ENCODE assay signal across 10 cellular contexts in genomic region chr19:1272423-1273262, GRCh38. TPM values are rescaled to one million over a fixed set of nuclear protein-coding genes. Genes with fewer than 3 reads are reported as not detected.
DNase-seq lines count a peak whose midpoint lies in the region; ATAC-seq lines count a peak whose summit lies in the region.
"Had no signal": no experiment of that assay in that cellular context is flagged by ENCODE, and none has a peak within 500 bp of the region (broad histone marks: within the 10 kb centered on the region; RNA-seq: fewer than 3 reads in every experiment).

No MANE protein-coding gene starts in this region.

- peaks cover 49% of the 10 kb centered on the region for H3K4me1 Mint-ChIP-seq in T-helper 1 cell treated with Interleukin-12 subunit alpha and Interleukin-12 subunit beta and Interleukin-4 antibody, amounts not matched to agents 30 μg/mL and 1 μg/mL, for 36 hours (ENCODE audit: low read depth)
- peaks cover 60% of the 10 kb centered on the region for H3K4me1 Mint-ChIP-seq in activated CD4-positive, alpha-beta memory T cell treated with anti-CD3 and anti-CD28 coated beads, Interleukin-2, amount 10 ng/mL, durations not matched to agents 7 days and 5 days
- H3K4me1 Mint-ChIP-seq in stimulated activated memory B cell treated with anti-CD40 and anti-IgM and Interleukin-4, amounts not matched to agents 10 μg/mL and 1 μg/mL and 100 μg/mL, for 72 hours, result peaks cover 64% of the 10 kb centered on the region

- H3K27ac Mint-ChIP-seq in T-helper 1 cell treated with Interleukin-12 subunit alpha and Interleukin-12 subunit beta and Interleukin-4 antibody, amounts not matched to agents 30 μg/mL and 1 μg/mL, for 36 hours, result peak overlapping the region; percentile 62
- peak overlapping the region; percentile 68 for H3K27ac Mint-ChIP-seq in activated CD4-positive, alpha-beta memory T cell treated with anti-CD3 and anti-CD28 coated beads, Interleukin-2, amount 10 ng/mL, durations not matched to agents 7 days and 5 days
- no peak overlapping the region for H3K27ac Mint-ChIP-seq in stimulated activated memory B cell treated with anti-CD40 and anti-IgM and Interleukin-4, amounts not matched to agents 10 μg/mL and 1 μg/mL and 100 μg/mL, for 72 hours

- no peak for ATAC-seq in stimulated activated memory B cell treated with anti-CD40 and anti-IgM and Interleukin-4, amounts not matched to agents 10 μg/mL and 1 μg/mL and 100 μg/mL, for 72 hours
- no peak for ATAC-seq in HG02981 (IDR thresholded peaks at IDR 0.05; ENCODE audit: unreplicated experiment)

- no peaks in the 10 kb centered on the region for H3K27me3 Mint-ChIP-seq in T-helper 1 cell treated with Interleukin-12 subunit alpha and Interleukin-12 subunit beta and Interleukin-4 antibody, amounts not matched to agents 30 μg/mL and 1 μg/mL, for 36 hours (ENCODE audit: low read depth)
- H3K27me3 Mint-ChIP-seq in activated CD4-positive, alpha-beta memory T cell treated with anti-CD3 and anti-CD28 coated beads, Interleukin-2, amount 10 ng/mL, durations not matched to agents 7 days and 5 days, result no peaks in the 10 kb centered on the region
- H3K27me3 Mint-ChIP-seq in stimulated activated memory B cell treated with anti-CD40 and anti-IgM and Interleukin-4, amounts not matched to agents 10 μg/mL and 1 μg/mL and 100 μg/mL, for 72 hours, result no peaks in the 10 kb centered on the region

- no peaks in the 10 kb centered on the region for H3K27me3 ChIP-seq in iPS-15b (ENCODE audit: control insufficient read depth, insufficient read depth, low read length)

- H3K36me3 Mint-ChIP-seq in T-helper 1 cell treated with Interleukin-12 subunit alpha and Interleukin-12 subunit beta and Interleukin-4 antibody, amounts not matched to agents 30 μg/mL and 1 μg/mL, for 36 hours (ENCODE audit: low read depth), result peaks cover 38% of the 10 kb centered on the region
- H3K36me3 Mint-ChIP-seq in activated CD4-positive, alpha-beta memory T cell treated with anti-CD3 and anti-CD28 coated beads, Interleukin-2, amount 10 ng/mL, durations not matched to agents 7 days and 5 days (ENCODE audit: low read depth), result peaks cover 52% of the 10 kb centered on the region
- peaks cover 59% of the 10 kb centered on the region for H3K36me3 Mint-ChIP-seq in stimulated activated memory B cell treated with anti-CD40 and anti-IgM and Interleukin-4, amounts not matched to agents 10 μg/mL and 1 μg/mL and 100 μg/mL, for 72 hours

- no peaks in the 10 kb centered on the region for H3K9me3 Mint-ChIP-seq in T-helper 1 cell treated with Interleukin-12 subunit alpha and Interleukin-12 subunit beta and Interleukin-4 antibody, amounts not matched to agents 30 μg/mL and 1 μg/mL, for 36 hours
- H3K9me3 Mint-ChIP-seq in activated CD4-positive, alpha-beta memory T cell treated with anti-CD3 and anti-CD28 coated beads, Interleukin-2, amount 10 ng/mL, durations not matched to agents 7 days and 5 days, result no peaks in the 10 kb centered on the region
- no peaks in the 10 kb centered on the region for H3K9me3 Mint-ChIP-seq in stimulated activated memory B cell treated with anti-CD40 and anti-IgM and Interleukin-4, amounts not matched to agents 10 μg/mL and 1 μg/mL and 100 μg/mL, for 72 hours

- POLR2A ChIA-PET in activated CD4-positive, alpha-beta memory T cell treated with anti-CD3 and anti-CD28 coated beads, Interleukin-2, amount 10 ng/mL, durations not matched to agents 7 days and 5 days (lab: Charles Lee), result interaction anchor here (1.0 to 2.5 kb wide), 6 partner anchors 12 to 380 kb away, joined by 3 to 16 read pairs (median 4); partner anchors contain the start of genes MED16 and RNU6-9

- H3K4me3 ChIP-seq in iPS-15b (ENCODE audit: low read depth, low read length), result no peak overlapping the region

- H3K9me3 ChIP-seq in iPS-15b (ENCODE audit: control insufficient read depth, insufficient read depth, low read length), result no peaks in the 10 kb centered on the region

- CTCF ChIA-PET in activated CD4-positive, alpha-beta memory T cell treated with anti-CD3 and anti-CD28 coated beads, Interleukin-2, amount 10 ng/mL, durations not matched to agents 7 days and 5 days (lab: Charles Lee), result interaction anchor here (1.4 to 1.9 kb wide), 3 partner anchors 28 to 111 kb away, joined by 3 to 14 read pairs (median 6); no protein-coding TSS in a partner anchor

- H3K9ac ChIP-seq in iPS-15b (ENCODE audit: low read depth, low read length), result peak overlapping the region; percentile 9

- peaks cover 45% of the 10 kb centered on the region for H3K36me3 ChIP-seq in iPS-15b (ENCODE audit: control insufficient read depth, insufficient read depth, low read length)

- no peak for DNase-seq in T-helper 1 cell
- DNase-seq in activated CD4-positive, alpha-beta memory T cell treated with anti-CD3 and anti-CD28 coated beads, Interleukin-2, amount 10 ng/mL, durations not matched to agents 7 days and 5 days, result no peak
- no peak for DNase-seq in NCI-H446 treated with DMSO at 0.1 percent for 48 hours (lab: John Stamatoyannopoulos, UW)
- no peak for DNase-seq in GM19240 (ENCODE audit: insufficient read length, low spot score)
- DNase-seq: NCI-H1694 treated with DMSO at 0.1 percent for 48 hours had no signal

- H3K4me1 ChIP-seq in iPS-15b (ENCODE audit: control insufficient read depth, insufficient read depth, low read length), result peaks cover 9% of the 10 kb centered on the region

- H3K4me3 Mint-ChIP-seq in T-helper 1 cell treated with Interleukin-12 subunit alpha and Interleukin-12 subunit beta and Interleukin-4 antibody, amounts not matched to agents 30 μg/mL and 1 μg/mL, for 36 hours, result peak overlapping the region; percentile 40
- H3K4me3 Mint-ChIP-seq in activated CD4-positive, alpha-beta memory T cell treated with anti-CD3 and anti-CD28 coated beads, Interleukin-2, amount 10 ng/mL, durations not matched to agents 7 days and 5 days, result peak overlapping the region; percentile 41
- peak overlapping the region; percentile 56 for H3K4me3 Mint-ChIP-seq in stimulated activated memory B cell treated with anti-CD40 and anti-IgM and Interleukin-4, amounts not matched to agents 10 μg/mL and 1 μg/mL and 100 μg/mL, for 72 hours

RNA-seq across cellular contexts. Expression of gene FAM174C, which starts 2.7 kb away (rescaled TPM):
- total RNA-seq in activated CD4-positive, alpha-beta memory T cell treated with anti-CD3 and anti-CD28 coated beads, Interleukin-2, amount 10 ng/mL, durations not matched to agents 7 days and 5 days, result 10 to 100 TPM; 45.9 to 50.1 TPM

RNA-seq across cellular contexts. Expression of gene CIRBP, which starts 3.5 kb away (rescaled TPM):
- 100 to 1,000 TPM; 203 to 204 TPM for total RNA-seq in activated CD4-positive, alpha-beta memory T cell treated with anti-CD3 and anti-CD28 coated beads, Interleukin-2, amount 10 ng/mL, durations not matched to agents 7 days and 5 days

RNA-seq across cellular contexts. Expression of gene EFNA2, which starts 13.0 kb away (rescaled TPM):
- not detected for total RNA-seq in activated CD4-positive, alpha-beta memory T cell treated with anti-CD3 and anti-CD28 coated beads, Interleukin-2, amount 10 ng/mL, durations not matched to agents 7 days and 5 days
- total RNA-seq: posterior vena cava had no signal

RNA-seq across cellular contexts. Expression of gene MIDN, which starts 24.3 kb away (rescaled TPM):
- total RNA-seq in activated CD4-positive, alpha-beta memory T cell treated with anti-CD3 and anti-CD28 coated beads, Interleukin-2, amount 10 ng/mL, durations not matched to agents 7 days and 5 days, result 10 to 100 TPM; 86.2 to 88.6 TPM

RNA-seq across cellular contexts. Expression of gene ATP5F1D, which starts 31.1 kb away (rescaled TPM):
- total RNA-seq in activated CD4-positive, alpha-beta memory T cell treated with anti-CD3 and anti-CD28 coated beads, Interleukin-2, amount 10 ng/mL, durations not matched to agents 7 days and 5 days, result 100 to 1,000 TPM; 171 to 173 TPM
